Comparison of ENCODE assay signal across 1 cellular context in the genomic region with DNA sequence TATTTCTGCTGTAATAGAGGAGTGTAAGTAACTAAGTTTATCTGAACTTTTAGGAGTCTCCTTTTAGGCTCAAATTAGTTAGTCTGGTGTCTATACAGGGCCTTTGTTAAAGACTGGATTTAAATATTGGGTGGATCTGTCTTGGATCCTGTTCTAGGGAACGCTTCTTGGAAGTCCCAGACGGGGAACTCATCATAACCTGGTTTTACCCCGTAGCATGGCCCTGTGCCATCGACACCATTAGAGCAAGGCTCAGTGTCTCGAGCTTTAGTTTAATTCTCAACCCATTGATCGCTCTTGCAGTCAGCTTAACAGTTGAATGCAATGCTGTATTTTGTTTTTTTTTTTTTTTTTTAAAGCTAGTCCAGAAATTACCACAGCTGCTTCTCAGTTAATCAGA.
TF ChIP-seq lines count a peak whose summit lies in the region.

No MANE protein-coding gene starts in this region.

TF ChIP-seq in GM12878, 131 proteins besides CTCF, POLR2A, EP300 and RAD21 (continued from another document):
- peak; percentile 46; the same call in 1 of the 2 replicates for TF ChIP-seq MLLT1 (IDR thresholded peaks at IDR 0.05)
